12 cellular contexts compared by ENCODE assay signal in genomic region chr6:154432533-154433476, GRCh38.
DNase-seq lines count a peak whose midpoint lies in the region; ATAC-seq and TF ChIP-seq lines count a peak whose summit lies in the region.
"Had no signal": no experiment of that assay in that cellular context is flagged by ENCODE, and none has a peak within 500 bp of the region (broad histone marks: within the 10 kb centered on the region; RNA-seq: fewer than 3 reads in every experiment).

No MANE protein-coding gene starts in this region.

- H3K4me3 ChIP-seq in brain microvascular endothelial cell (ENCODE audit: low read depth, low read length) = no peak overlapping the region

- no peaks in the 10 kb centered on the region for H3K27me3 ChIP-seq in brain microvascular endothelial cell (replicated peaks)
- H3K27me3 ChIP-seq: foreskin keratinocyte had no signal

- in situ Hi-C loops in brain microvascular endothelial cell (cut with HindIII; ENCODE audit: low pct_ligation_motif_present, low sequenced_read_pairs) = no loop called here

- no peak for TF ChIP-seq CTCF in brain microvascular endothelial cell (IDR thresholded peaks at IDR 0.05; ENCODE audit: low read depth, low read length, missing control alignments)

- H3K36me3 ChIP-seq in brain microvascular endothelial cell (replicated peaks) = no peaks in the 10 kb centered on the region

- DNase-seq in AML-193 (lab: John Stamatoyannopoulos, UW) (peak; percentile 87 to 95), Kasumi-1 (lab: John Stamatoyannopoulos, UW) (peak; percentile 87 to 90), brain microvascular endothelial cell (peak; percentile 49), left kidney (ENCODE audit: low read depth, low spot score) (peak; percentile 47), SHP77 (lab: John Stamatoyannopoulos, UW) (no peak), germinal center (ENCODE audit: low spot score) (no peak)
- DNase-seq in central memory CD4-positive, alpha-beta T cell = no peak
- DNase-seq: activated CD4-positive, alpha-beta T cell treated with anti-CD3 and anti-CD28 coated beads for 48 hours; activated effector memory CD4-positive, alpha-beta T cell treated with Interleukin-2 at 50 U/mL for 16 hours; foreskin keratinocyte; NCI-H526 treated with DMSO at 0.1 percent for 48 hours had no signal

- H3K27ac ChIP-seq in brain microvascular endothelial cell = no peak overlapping the region
- H3K27ac ChIP-seq: foreskin keratinocyte had no signal

- ATAC-seq in esophagus mucosa = no peak
- ATAC-seq: foreskin keratinocyte had no signal

Comparison
In these comparisons a context has a peak if more than half of its experiments do, and no peak if none do; other contexts are left out.
1. DNase-seq: peak in AML-193 (2 of 2), Kasumi-1 (2 of 2), brain microvascular endothelial cell (single experiment) and left kidney (single experiment); none in SHP77 (0 of 2), germinal center (single experiment) and central memory CD4-positive, alpha-beta T cell (single experiment).